ENCODE assay signal across 25 cellular contexts in genomic region chr5:13921573-13921972, GRCh38. TPM values are rescaled to one million over a fixed set of nuclear protein-coding genes. Genes with fewer than 3 reads are reported as not detected.
DNase-seq lines count a peak whose midpoint lies in the region; ATAC-seq and TF ChIP-seq lines count a peak whose summit lies in the region.
"Had no signal": no experiment of that assay in that cellular context is flagged by ENCODE, and none has a peak within 500 bp of the region (broad histone marks: within the 10 kb centered on the region; RNA-seq: fewer than 3 reads in every experiment).

No MANE protein-coding gene starts in this region.

- H3K27me3 Mint-ChIP-seq in effector memory CD8-positive, alpha-beta T cell = no peaks in the 10 kb centered on the region
- H3K27me3 Mint-ChIP-seq: activated naive CD4-positive, alpha-beta T cell treated with anti-CD3 and anti-CD28 coated beads, Interleukin-2, amount 10 ng/mL, durations not matched to agents 7 days and 5 days; naive thymus-derived CD4-positive, alpha-beta T cell had no signal

- H3K9me3 ChIP-seq in GM23248 (ENCODE audit: low read depth) = no peaks in the 10 kb centered on the region
- H3K9me3 ChIP-seq: HAP-1, right lobe of liver, vagina had no signal

- no peaks in the 10 kb centered on the region for H3K79me2 ChIP-seq in GM23248 (ENCODE audit: insufficient read depth)
- H3K79me2 ChIP-seq: parathyroid adenoma had no signal

- DNase-seq in AG04449 (ENCODE audit: low read depth, low spot score) (peak; percentile 2), GM23248 (peak; percentile 34), brain microvascular endothelial cell (peak; percentile 17), islet precursor cell (peak; percentile 70), GOT3 (lab: John Stamatoyannopoulos, UW) (no peak), T-helper 9 cell (no peak)
- no peak for DNase-seq in effector memory CD8-positive, alpha-beta T cell
- DNase-seq in activated CD4-positive, CD25-positive, alpha-beta regulatory T cell treated with anti-CD3 and anti-CD28 coated beads, Interleukin-2, amount 50 U/mL, for 72 hours = no peak
- DNase-seq: activated naive CD4-positive, alpha-beta T cell treated with anti-CD3 and anti-CD28 coated beads, Interleukin-2, amount 10 ng/mL, durations not matched to agents 7 days and 5 days; activated T-cell treated with anti-CD3 and anti-CD28 coated beads, Interleukin-2, amount 50 U/mL, for 72 hours; anterior cingulate cortex; CD8-positive, alpha-beta T cell; DMS53; effector memory CD4-positive, alpha-beta T cell; kidney; naive thymus-derived CD4-positive, alpha-beta T cell; NCI-H1417 treated with DMSO at 0.1 percent for 48 hours; NCI-H2107; NCI-H526 treated with DMSO at 0.1 percent for 48 hours; right lobe of liver; stimulated activated CD4-positive, alpha-beta T cell treated with anti-CD3 and anti-CD28 coated beads, Interleukin-15, amount 100 ng/mL, for 24 hours had no signal

- peaks cover 7% of the 10 kb centered on the region for H3K4me1 ChIP-seq in GM23248 (ENCODE audit: insufficient read depth)
- H3K4me1 ChIP-seq: HAP-1, parathyroid adenoma, right lobe of liver, vagina had no signal

- H3K36me3 Mint-ChIP-seq in effector memory CD8-positive, alpha-beta T cell (ENCODE audit: insufficient read depth) = no peaks in the 10 kb centered on the region
- H3K36me3 Mint-ChIP-seq: activated naive CD4-positive, alpha-beta T cell treated with anti-CD3 and anti-CD28 coated beads, Interleukin-2, amount 10 ng/mL, durations not matched to agents 7 days and 5 days; CD8-positive, alpha-beta T cell; naive thymus-derived CD4-positive, alpha-beta T cell had no signal

- no peak overlapping the region for H3K4me2 ChIP-seq in GM23248 (ENCODE audit: unreplicated experiment)

- TF ChIP-seq CTCF in AG04449 (IDR thresholded peaks at IDR 0.05; ENCODE audit: insufficient read depth, low read length, missing control alignments) (no peak), brain microvascular endothelial cell (IDR thresholded peaks at IDR 0.05; ENCODE audit: low read depth, low read length, missing control alignments) (no peak)

- POLR2A ChIA-PET in AG04449 (lab: Yijun Ruan, JAX) = no interaction called here

- WGBS in GM23248 (ENCODE audit: low coverage in 1 of 2, low lambda C conversion rate in 2 of 2, missing lambda C conversion rate in 2 of 2), 2 experiments = 32 to 42% methylated on average over 2 of the region's 2 CpGs

- no peaks in the 10 kb centered on the region for H3K27me3 ChIP-seq in GM23248 (replicated peaks; ENCODE audit: insufficient read depth)
- no peaks in the 10 kb centered on the region for H3K27me3 ChIP-seq in brain microvascular endothelial cell (replicated peaks)
- H3K27me3 ChIP-seq: right lobe of liver, vagina had no signal

- H3K9ac ChIP-seq in GM23248 = no peak overlapping the region
- H3K9ac ChIP-seq: parathyroid adenoma had no signal

- in situ Hi-C loops in GM23248 (cut with MboI) (no loop called here), brain microvascular endothelial cell (cut with HindIII; ENCODE audit: low pct_ligation_motif_present, low sequenced_read_pairs) (no loop called here)

- CTCF ChIA-PET in AG04449 (lab: Yijun Ruan, JAX) = no interaction called here

- no peaks in the 10 kb centered on the region for H3F3A ChIP-seq in GM23248 (ENCODE audit: insufficient read depth)

- H3K4me3 ChIP-seq in AG04449 (ENCODE audit: low read depth, low read length) = no peak overlapping the region
- no peak overlapping the region for H3K4me3 ChIP-seq in GM23248
- no peak overlapping the region for H3K4me3 ChIP-seq in brain microvascular endothelial cell (ENCODE audit: low read depth, low read length)
- H3K4me3 ChIP-seq: HAP-1, right lobe of liver, vagina had no signal

- H4K20me1 ChIP-seq in GM23248 (ENCODE audit: insufficient read depth) = no peaks in the 10 kb centered on the region

- H2AFZ ChIP-seq in GM23248 = no peak overlapping the region
- H2AFZ ChIP-seq: parathyroid adenoma had no signal

- no peak overlapping the region for H3K27ac Mint-ChIP-seq in effector memory CD8-positive, alpha-beta T cell
- H3K27ac Mint-ChIP-seq: activated naive CD4-positive, alpha-beta T cell treated with anti-CD3 and anti-CD28 coated beads, Interleukin-2, amount 10 ng/mL, durations not matched to agents 7 days and 5 days; activated T-cell treated with anti-CD3 and anti-CD28 coated beads, Interleukin-2, amount 50 U/mL, for 72 hours; CD8-positive, alpha-beta T cell; naive thymus-derived CD4-positive, alpha-beta T cell had no signal

- no peaks in the 10 kb centered on the region for H3K4me1 Mint-ChIP-seq in effector memory CD8-positive, alpha-beta T cell (ENCODE audit: low read depth in 2 of 2)
- H3K4me1 Mint-ChIP-seq: activated naive CD4-positive, alpha-beta T cell treated with anti-CD3 and anti-CD28 coated beads, Interleukin-2, amount 10 ng/mL, durations not matched to agents 7 days and 5 days; naive thymus-derived CD4-positive, alpha-beta T cell had no signal

- H3K36me3 ChIP-seq in GM23248 (ENCODE audit: low read depth) = no peaks in the 10 kb centered on the region
- no peaks in the 10 kb centered on the region for H3K36me3 ChIP-seq in brain microvascular endothelial cell (replicated peaks)
- H3K36me3 ChIP-seq: HAP-1, vagina had no signal

- H3K27ac ChIP-seq in GM23248 = no peak overlapping the region
- no peak overlapping the region for H3K27ac ChIP-seq in brain microvascular endothelial cell
- H3K27ac ChIP-seq: parathyroid adenoma, right lobe of liver, vagina had no signal

- peaks cover 6 to 8% of the 10 kb centered on the region in 2 donors for H3K9me3 Mint-ChIP-seq in effector memory CD8-positive, alpha-beta T cell
- H3K9me3 Mint-ChIP-seq: CD8-positive, alpha-beta T cell had no signal

- H3K4me3 Mint-ChIP-seq in effector memory CD8-positive, alpha-beta T cell = no peak overlapping the region
- H3K4me3 Mint-ChIP-seq: activated naive CD4-positive, alpha-beta T cell treated with anti-CD3 and anti-CD28 coated beads, Interleukin-2, amount 10 ng/mL, durations not matched to agents 7 days and 5 days; activated T-cell treated with anti-CD3 and anti-CD28 coated beads, Interleukin-2, amount 50 U/mL, for 72 hours; CD8-positive, alpha-beta T cell; naive thymus-derived CD4-positive, alpha-beta T cell had no signal

- ATAC-seq in effector memory CD8-positive, alpha-beta T cell (replicated peaks) = no peak
- ATAC-seq: activated T-cell treated with anti-CD3 and anti-CD28 coated beads, Interleukin-2, amount 50 U/mL, for 72 hours; CD8-positive, alpha-beta T cell; naive thymus-derived CD4-positive, alpha-beta T cell; right lobe of liver had no signal

- no peaks in the 10 kb centered on the region for H3K9me2 ChIP-seq in GM23248 (ENCODE audit: insufficient read depth)

RNA-seq across cellular contexts. Expression of gene DNAH5, which starts 22.9 kb away (rescaled TPM):
- total RNA-seq in GM23248 (2014; rRNA removed; shearing (Covaris generic)) = 0.13 and 1.4 TPM in 2 replicates
- polyA plus RNA-seq in GM23248 (2016; fragmentation: Nextera tagmentation; extraction: Ambion mirVana) = 1.5 and 1.7 TPM in 2 replicates
- total RNA-seq: activated CD8-positive, alpha-beta memory T cell treated with anti-CD3 and anti-CD28 coated beads for 36 hours; activated T-cell treated with anti-CD3 and anti-CD28 coated beads, Interleukin-2, amount 50 U/mL, for 72 hours; CD8-positive, alpha-beta T cell; naive thymus-derived CD4-positive, alpha-beta T cell had no signal
- polyA plus RNA-seq: naive thymus-derived CD4-positive, alpha-beta T cell had no signal

Comparison
In these comparisons a context has a peak if more than half of its experiments do, and no peak if none do; other contexts are left out.
1. DNase-seq: peak in AG04449 (single experiment), GM23248 (single experiment), brain microvascular endothelial cell (single experiment) and islet precursor cell (single experiment); none in GOT3 (single experiment), effector memory CD8-positive, alpha-beta T cell (0 of 3), activated CD4-positive, CD25-positive, alpha-beta regulatory T cell treated with anti-CD3 and anti-CD28 coated beads, Interleukin-2, amount 50 U/mL, for 72 hours (single experiment) and T-helper 9 cell (single experiment).